In genomic region chr2:99066075-99066557, GRCh38 we compare ENCODE assay signal across 8 cellular contexts.
DNase-seq lines count a peak whose midpoint lies in the region; ATAC-seq and TF ChIP-seq lines count a peak whose summit lies in the region.

No MANE protein-coding gene starts in this region.

- TF ChIP-seq POLR2A in upper lobe of left lung (IDR thresholded peaks at IDR 0.05): no peak

- H3K27me3 ChIP-seq in DOHH2 (ENCODE audit: control insufficient read depth, low read length) (no peaks in the 10 kb centered on the region), upper lobe of left lung (no peaks in the 10 kb centered on the region)

- no peak for TF ChIP-seq EP300 in upper lobe of left lung (IDR thresholded peaks at IDR 0.05)

- no peaks in the 10 kb centered on the region for H3K9me2 ChIP-seq in DOHH2 (replicated peaks; ENCODE audit: control insufficient read depth, low read length)

- WGBS in upper lobe of left lung, 2 donors: 22 to 30% methylated on average over 1 of the region's 1 CpG

- no peaks in the 10 kb centered on the region for H4K20me1 ChIP-seq in DOHH2 (ENCODE audit: control insufficient read depth, insufficient read depth, low read depth, low read length)

- H3K27ac ChIP-seq in DOHH2 (ENCODE audit: low read depth, low read length) (no peak overlapping the region), upper lobe of left lung (peak overlapping the region in 2 of 4 donors; percentile 50 to 51)

- no peaks in the 10 kb centered on the region for H3K36me3 ChIP-seq in DOHH2 (ENCODE audit: control insufficient read depth, low read length)
- no peaks in the 10 kb centered on the region for H3K36me3 ChIP-seq in upper lobe of left lung

- H3K9me3 ChIP-seq in DOHH2 (ENCODE audit: control insufficient read depth, insufficient read depth, low read length) (no peaks in the 10 kb centered on the region), upper lobe of left lung (no peaks in the 10 kb centered on the region)

- H3K79me2 ChIP-seq in DOHH2 (ENCODE audit: control insufficient read depth, low read length): no peaks in the 10 kb centered on the region

- peak; percentile 64 for TF ChIP-seq CTCF in DOHH2 (IDR thresholded peaks at IDR 0.05; ENCODE audit: low read depth, low read length, poor library complexity, severe bottlenecking)
- peak in 4 of 6 experiments; percentile 19 to 65 (median 53) for TF ChIP-seq CTCF in upper lobe of left lung (IDR thresholded peaks at IDR 0.05)

- H3K4me1 ChIP-seq in DOHH2 (ENCODE audit: control insufficient read depth, low read length): peaks cover 7% of the 10 kb centered on the region; the same call in 1 of the 2 replicates
- peaks cover 6 to 18% (median 9%) of the 10 kb centered on the region in 4 donors for H3K4me1 ChIP-seq in upper lobe of left lung

- no peak overlapping the region for H3K4me2 ChIP-seq in DOHH2 (ENCODE audit: low read length)

- H3K4me3 ChIP-seq in DOHH2 (ENCODE audit: low read length) (no peak overlapping the region), upper lobe of left lung (no peak overlapping the region)

- ATAC-seq in GM21360 (IDR thresholded peaks at IDR 0.05; ENCODE audit: unreplicated experiment): peak; percentile 19
- ATAC-seq in HG03469 (IDR thresholded peaks at IDR 0.05; ENCODE audit: unreplicated experiment): peak; percentile 24
- peak; percentile 65 to 68 for ATAC-seq in upper lobe of left lung (ENCODE audit: low FRiP score in 2 of 2)

- DNase-seq in NCI-H526 (lab: John Stamatoyannopoulos, UW) (peak; percentile 4 to 61), T47D (ENCODE audit: low read depth in 1 of 2, low spot score in 1 of 2) (peak; percentile 7 to 64), kidney glomerular epithelial cell (lab: John Stamatoyannopoulos, UW) (peak; percentile 82), upper lobe of left lung (no peak)
- no peak for DNase-seq in stimulated activated naive CD4-positive, alpha-beta T cell treated with Interleukin-2 at 50 U/mL for 16 hours (lab: John Stamatoyannopoulos, UW)

- in situ Hi-C loops in T47D (cut with HindIII; ENCODE audit: low pct_unique_long_range_greater_than_20kb, low sequenced_read_pairs): no loop called here

- H3F3A ChIP-seq in DOHH2 (ENCODE audit: control insufficient read depth, insufficient read depth): no peaks in the 10 kb centered on the region

Comparison
In these comparisons a context has a peak if more than half of its experiments do, and no peak if none do; other contexts are left out.
1. DNase-seq: peak in NCI-H526 (2 of 2), T47D (2 of 2) and kidney glomerular epithelial cell (single experiment); none in upper lobe of left lung (0 of 2) and stimulated activated naive CD4-positive, alpha-beta T cell treated with Interleukin-2 at 50 U/mL for 16 hours (single experiment).
2. Peak in every context shown above with its lines, with median percentiles within 50 percentile points of each other: ATAC-seq.